12 cellular contexts compared by ENCODE assay signal in the genomic region with DNA sequence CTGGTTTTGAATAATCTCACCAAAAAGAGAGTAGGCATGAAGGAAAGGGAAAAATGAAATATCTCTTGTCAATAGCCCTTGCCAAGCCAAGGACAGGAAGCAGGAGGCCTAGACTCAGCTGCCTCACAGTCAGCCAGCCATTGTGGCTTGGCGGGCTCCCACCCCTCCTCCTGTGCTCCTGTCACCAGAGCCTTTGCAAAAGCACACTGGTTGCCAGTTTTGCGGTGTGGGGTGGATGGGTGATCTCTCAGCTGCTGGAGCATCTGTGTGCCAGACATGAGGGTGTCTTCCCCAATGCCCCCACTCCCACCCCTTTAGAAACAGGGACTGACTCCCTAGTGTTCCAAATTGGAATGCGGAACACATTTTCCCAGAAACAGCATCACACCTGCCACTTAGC. TPM values are rescaled to one million over a fixed set of nuclear protein-coding genes. Genes with fewer than 3 reads are reported as not detected.
A peak's percentile ranks its signal among the peaks of the same experiment; 100 is the strongest.
DNase-seq lines count a peak whose midpoint lies in the region; ATAC-seq and FAIRE-seq lines count a peak whose summit lies in the region.
"Had no signal": no experiment of that assay in that cellular context is flagged by ENCODE, and none has a peak within 500 bp of the region (broad histone marks: within the 10 kb centered on the region; RNA-seq: fewer than 3 reads in every experiment).

No MANE protein-coding gene starts in this region.

- WGBS in small intestine, 3 donors = 69 to 73% (median 70%) methylated on average over 3 of the region's 3 CpGs

- no peaks in the 10 kb centered on the region for H3K27me3 ChIP-seq in small intestine (ENCODE audit: control insufficient read depth in 2 of 2, insufficient read depth in 2 of 2, low read length in 2 of 2)
- H3K27me3 ChIP-seq: gastroesophageal sphincter, vagina had no signal

- H3K4me1 Mint-ChIP-seq in effector memory CD8-positive, alpha-beta T cell (ENCODE audit: low read depth in 2 of 2) = peaks cover 27 to 36% of the 10 kb centered on the region in 2 donors

- FAIRE-seq in small intestine (lab: Jason Lieb, UNC) = no peak
- FAIRE-seq: TTC549 had no signal

- DNase-seq in NCI-H2196 (lab: John Stamatoyannopoulos, UW; ENCODE audit: unreplicated experiment) (peak; percentile 14), NCI-H2196 treated with DMSO at 0.1 percent for 48 hours (lab: John Stamatoyannopoulos, UW; ENCODE audit: unreplicated experiment) (no peak), RPMI7951 (ENCODE audit: low read depth) (peak; percentile 38), sciatic nerve (ENCODE audit: low spot score) (peak; percentile 60), NCI-H446 treated with DMSO at 0.1 percent for 48 hours (lab: John Stamatoyannopoulos, UW) (no peak), small intestine (no peak)
- DNase-seq in effector memory CD8-positive, alpha-beta T cell = peak in 1 of 3 experiments; percentile 11
- DNase-seq: NCI-H2227 treated with DMSO at 0.1 percent for 48 hours had no signal

- H3K27me3 Mint-ChIP-seq in effector memory CD8-positive, alpha-beta T cell = no peaks in the 10 kb centered on the region

- H3K27ac ChIP-seq in small intestine (ENCODE audit: low read depth in 1 of 2, low read length in 1 of 2) = no peak overlapping the region
- H3K27ac ChIP-seq: gastroesophageal sphincter, vagina had no signal

- no peak overlapping the region for H3K4me3 Mint-ChIP-seq in effector memory CD8-positive, alpha-beta T cell

- H3K36me3 Mint-ChIP-seq in effector memory CD8-positive, alpha-beta T cell (ENCODE audit: insufficient read depth) = peaks cover 3% of the 10 kb centered on the region

- H3K36me3 ChIP-seq in small intestine (ENCODE audit: control insufficient read depth in 2 of 2, insufficient read depth in 2 of 2, low read length in 2 of 2) = no peaks in the 10 kb centered on the region
- H3K36me3 ChIP-seq: gastroesophageal sphincter, vagina had no signal

- ATAC-seq in effector memory CD8-positive, alpha-beta T cell (replicated peaks) = peak; percentile 92
- ATAC-seq in sciatic nerve (peak; percentile 81), HG02970 (IDR thresholded peaks at IDR 0.05; ENCODE audit: low FRiP score, unreplicated experiment) (no peak)
- ATAC-seq: gastroesophageal sphincter had no signal

- H3K9me3 Mint-ChIP-seq in effector memory CD8-positive, alpha-beta T cell = no peaks in the 10 kb centered on the region

- H3K4me1 ChIP-seq in small intestine (ENCODE audit: control insufficient read depth in 2 of 2, insufficient read depth in 1 of 2, low read depth in 1 of 2, low read length in 1 of 2) = no peaks in the 10 kb centered on the region
- H3K4me1 ChIP-seq: gastroesophageal sphincter, vagina had no signal

- H3K4me3 ChIP-seq in small intestine (ENCODE audit: low read depth in 1 of 2, low read length in 2 of 2) = no peak overlapping the region
- H3K4me3 ChIP-seq: gastroesophageal sphincter, vagina had no signal

- no peaks in the 10 kb centered on the region for H3K9me3 ChIP-seq in small intestine (ENCODE audit: control insufficient read depth, low read depth)
- H3K9me3 ChIP-seq: gastroesophageal sphincter, vagina had no signal

- H3K27ac Mint-ChIP-seq in effector memory CD8-positive, alpha-beta T cell = peak overlapping the region; percentile 10 to 41

- intact Hi-C loops in sciatic nerve (cut with DNase I) = no loop called here

RNA-seq across cellular contexts. Expression of gene ARHGEF6, which starts 26.1 kb away (rescaled TPM):
- total RNA-seq in RPMI7951 (2014; rRNA removed; shearing (Covaris generic)) = 3.5 and 3.7 TPM in 2 replicates
- total RNA-seq in sciatic nerve = 30.4 TPM
- polyA plus RNA-seq in small intestine = 1 to 10 TPM; 1.1 to 3.9 (median 3.8) TPM

Comparison
In these comparisons a context has a peak if more than half of its experiments do, and no peak if none do; other contexts are left out.
1. DNase-seq: peak in NCI-H2196 (single experiment), RPMI7951 (single experiment) and sciatic nerve (single experiment); none in NCI-H2196 treated with DMSO at 0.1 percent for 48 hours (single experiment), NCI-H446 treated with DMSO at 0.1 percent for 48 hours (single experiment) and small intestine (single experiment).